8 cellular contexts compared by ENCODE assay signal in genomic region chr3:42804831-42805821, GRCh38. TPM values are rescaled to one million over a fixed set of nuclear protein-coding genes. Genes with fewer than 3 reads are reported as not detected.
DNase-seq lines count a peak whose midpoint lies in the region; ATAC-seq and TF ChIP-seq lines count a peak whose summit lies in the region.

No MANE protein-coding gene starts in this region.

- peaks cover 39% of the 10 kb centered on the region for H3K79me2 ChIP-seq in OCI-LY7 (ENCODE audit: insufficient read depth, low read depth, low read length)

- no peak overlapping the region for H3K27ac ChIP-seq in OCI-LY7 (ENCODE audit: low read depth, low read length, poor library complexity, severe bottlenecking)
- peak overlapping the region; percentile 40 for H3K27ac ChIP-seq in endodermal cell (ENCODE audit: low read depth, low read length)
- peak overlapping the region in 1 of 2 donors; percentile 82 for H3K27ac ChIP-seq in aorta (ENCODE audit: low read depth in 1 of 2, low read length in 2 of 2)

- H3K27me3 Mint-ChIP-seq in endodermal cell (ENCODE audit: insufficient read depth), result no peaks in the 10 kb centered on the region

- H3K9me3 ChIP-seq in OCI-LY7 (ENCODE audit: low read length), result no peaks in the 10 kb centered on the region
- H3K9me3 ChIP-seq in endodermal cell (ENCODE audit: control insufficient read depth, low read length), result peaks cover 20% of the 10 kb centered on the region
- H3K9me3 ChIP-seq in mucosa of descending colon, result no peaks in the 10 kb centered on the region
- no peaks in the 10 kb centered on the region for H3K9me3 ChIP-seq in aorta (ENCODE audit: control insufficient read depth, low read length)

- peak; percentile 31 for ATAC-seq in GM19438 (IDR thresholded peaks at IDR 0.05; ENCODE audit: low read depth, unreplicated experiment)
- ATAC-seq in mucosa of descending colon, result no peak
- peak; percentile 10 for ATAC-seq in aorta (ENCODE audit: low FRiP score)
- no peak for ATAC-seq in GM19397 (IDR thresholded peaks at IDR 0.05; ENCODE audit: unreplicated experiment)

- 10 to 14% methylated on average over 23 to 36 of the region's 36 CpGs for WGBS in endodermal cell (ENCODE audit: insufficient coverage in 1 of 2, insufficient read length in 1 of 2), 2 experiments
- 16 to 22% methylated on average over 36 of the region's 36 CpGs for WGBS in aorta, 2 donors

- TF ChIP-seq CTCF in OCI-LY7 (conservative IDR thresholded peaks at IDR 0.05; ENCODE audit: low read length), result no peak
- no peak for TF ChIP-seq CTCF in endodermal cell (conservative IDR thresholded peaks at IDR 0.05)
- no peak for TF ChIP-seq CTCF in mucosa of descending colon (IDR thresholded peaks at IDR 0.05)

- H3K4me2 ChIP-seq in OCI-LY7 (ENCODE audit: low read length), result peak overlapping the region; percentile 84

- H3K4me1 Mint-ChIP-seq in endodermal cell, result peaks cover 29% of the 10 kb centered on the region

- no peaks in the 10 kb centered on the region for H3K9me2 ChIP-seq in OCI-LY7 (ENCODE audit: insufficient read depth, low read length)

- H3K27me3 ChIP-seq in endodermal cell (ENCODE audit: control insufficient read depth, insufficient read depth, low read length, poor library complexity, severe bottlenecking) (no peaks in the 10 kb centered on the region), aorta (ENCODE audit: control insufficient read depth in 1 of 2, insufficient read depth in 2 of 2, low read length in 1 of 2) (no peaks in the 10 kb centered on the region)

- H3K4me1 ChIP-seq in OCI-LY7 (ENCODE audit: insufficient read depth, low read length, poor library complexity, severe bottlenecking) (peaks cover 26% of the 10 kb centered on the region), endodermal cell (ENCODE audit: control insufficient read depth, insufficient read depth, low read length) (peaks cover 8% of the 10 kb centered on the region), mucosa of descending colon (ENCODE audit: low read depth) (peaks cover 28% of the 10 kb centered on the region), aorta (ENCODE audit: control insufficient read depth in 1 of 2, insufficient read depth in 2 of 2, low read length in 2 of 2) (peaks cover 2 to 3% of the 10 kb centered on the region in 2 donors)

- H3K36me3 Mint-ChIP-seq in endodermal cell (ENCODE audit: low read depth), result peaks cover 18% of the 10 kb centered on the region

- H3K4me3 ChIP-seq in OCI-LY7 (ENCODE audit: low read depth, low read length, poor library complexity, severe bottlenecking) (peak overlapping the region; percentile 93), endodermal cell (ENCODE audit: low read length) (peak overlapping the region; percentile 100), mucosa of descending colon (peak overlapping the region; percentile 90), aorta (ENCODE audit: low read length in 2 of 2) (peak overlapping the region; percentile 45 to 65)

- H3K9me3 Mint-ChIP-seq in endodermal cell, result peaks cover 14% of the 10 kb centered on the region

- H3K36me3 ChIP-seq in OCI-LY7 (ENCODE audit: insufficient read depth, low read length), result peaks cover 23% of the 10 kb centered on the region
- H3K36me3 ChIP-seq in endodermal cell (ENCODE audit: control insufficient read depth, insufficient read depth, low read length), result peaks cover 28% of the 10 kb centered on the region
- no peaks in the 10 kb centered on the region for H3K36me3 ChIP-seq in mucosa of descending colon (ENCODE audit: low read depth)
- H3K36me3 ChIP-seq in aorta (ENCODE audit: control insufficient read depth in 1 of 2, insufficient read depth in 2 of 2, low read length in 1 of 2), result no peaks in the 10 kb centered on the region

- POLR2A ChIA-PET in OCI-LY7 (lab: Charles Lee), result interaction anchor here (0.6 kb wide), 1 partner anchor 25 kb away, joined by 3 read pairs; no protein-coding TSS in a partner anchor

- peak overlapping the region; percentile 98 for H3K27ac Mint-ChIP-seq in endodermal cell

- peak overlapping the region; percentile 100 for H3K4me3 Mint-ChIP-seq in endodermal cell

- peaks cover 8% of the 10 kb centered on the region; the same call in 1 of the 2 replicates for H4K20me1 ChIP-seq in OCI-LY7 (ENCODE audit: insufficient read depth, low read length)

- peak overlapping the region; percentile 98 for H2AFZ ChIP-seq in OCI-LY7 (ENCODE audit: low read length)

- peak overlapping the region; percentile 98 for H3K9ac ChIP-seq in endodermal cell (ENCODE audit: extremely low read depth, low read length, poor library complexity, severe bottlenecking)

- DNase-seq in AG20443 (ENCODE audit: low spot score) (peak; percentile 18), OCI-LY7 (ENCODE audit: low spot score) (no peak), endodermal cell (peak; percentile 89), mucosa of descending colon (peak; percentile 57 to 67 (median 57)), aorta (peak; percentile 50 to 77), D341Med (ENCODE audit: low spot score) (no peak)

- intact Hi-C loops in OCI-LY7 (cut with micrococcal nuclease; ENCODE audit: unreplicated experiment) (no loop called here), mucosa of descending colon (cut with DNase I, micrococcal nuclease) (no loop called here), aorta (cut with DNase I) (no loop called here)

- CTCF ChIA-PET in OCI-LY7 (lab: Charles Lee; ENCODE audit: unreplicated experiment), result no interaction called here

- no TSS peak for BruUV-seq in OCI-LY7 (replicated peaks; lab: Mats Ljungman, UMichigan)

RNA-seq across cellular contexts. Expression of gene HIGD1A, which starts 0.8 kb away (rescaled TPM):
- 57.9 and 60.4 TPM in 2 replicates for total RNA-seq in OCI-LY7 (2014; rRNA removed; shearing (Covaris generic))
- 75.8 and 76.1 TPM in 2 replicates for total RNA-seq in OCI-LY7 (2022)
- total RNA-seq in endodermal cell, result 100 to 1,000 TPM; 116 to 121 TPM
- polyA plus RNA-seq in endodermal cell (2013, experiment 1 of 2), result 179 TPM
- polyA plus RNA-seq in endodermal cell (2013, experiment 2 of 2), result 188 TPM
- total RNA-seq in mucosa of descending colon, result 100 to 1,000 TPM; 174 to 468 (median 368) TPM
- total RNA-seq in aorta, result 10 to 100 TPM; 61.4 to 84.9 TPM
- polyA plus RNA-seq in aorta, result 100 to 1,000 TPM; 175 to 337 TPM

RNA-seq across cellular contexts. Expression of gene ACKR2, which starts 4.1 kb away (rescaled TPM):
- not detected in 2 replicates for total RNA-seq in OCI-LY7 (2014; rRNA removed; shearing (Covaris generic))
- total RNA-seq in OCI-LY7 (2022) (2.0 and 2.9 TPM in 2 replicates), endodermal cell (1 to 10 TPM; 1.1 TPM), mucosa of descending colon (10 to 100 TPM in 2 of 3 donors, 1 to 10 TPM in 1; 4.7 to 13.1 (median 10.4) TPM), aorta (1 to 10 TPM; 3.1 to 7.8 TPM)
- polyA plus RNA-seq in endodermal cell (2013, experiment 1 of 2), result 0.14 TPM
- polyA plus RNA-seq in endodermal cell (2013, experiment 2 of 2), result 0.33 TPM
- under 1 TPM in 1 of 2 donors, not detected in 1; 0.26 TPM for polyA plus RNA-seq in aorta

RNA-seq across cellular contexts. Expression of gene CCDC13, which starts 32.1 kb away (rescaled TPM):
- 0.21 and 1.4 TPM in 2 replicates for total RNA-seq in OCI-LY7 (2014; rRNA removed; shearing (Covaris generic))
- not detected in 2 replicates for total RNA-seq in OCI-LY7 (2022)
- 1 to 10 TPM in 1 of 2 donors, under 1 TPM in 1; 0.64 to 1.1 TPM for total RNA-seq in endodermal cell
- 1.5 TPM for polyA plus RNA-seq in endodermal cell (2013, experiment 1 of 2)
- 0.95 TPM for polyA plus RNA-seq in endodermal cell (2013, experiment 2 of 2)
- 1 to 10 TPM; 2.2 to 3.3 (median 3.0) TPM for total RNA-seq in mucosa of descending colon
- 1 to 10 TPM; 1.3 to 2.5 TPM for total RNA-seq in aorta
- 1 to 10 TPM; 1.2 to 3.1 TPM for polyA plus RNA-seq in aorta

Comparison
In these comparisons a context has a peak if more than half of its experiments do, and no peak if none do; other contexts are left out.
1. DNase-seq: peak in AG20443 (single experiment), endodermal cell (single experiment), mucosa of descending colon (3 of 3) and aorta (2 of 2); none in OCI-LY7 (single experiment) and D341Med (single experiment).
2. ATAC-seq: peak in GM19438 (single experiment) and aorta (single experiment); none in mucosa of descending colon (single experiment) and GM19397 (single experiment).
3. Peak in every context shown above with its lines, with median percentiles within 50 percentile points of each other: H3K4me3 ChIP-seq.